Comparison of ENCODE assay signal across 11 cellular contexts in the genomic region with DNA sequence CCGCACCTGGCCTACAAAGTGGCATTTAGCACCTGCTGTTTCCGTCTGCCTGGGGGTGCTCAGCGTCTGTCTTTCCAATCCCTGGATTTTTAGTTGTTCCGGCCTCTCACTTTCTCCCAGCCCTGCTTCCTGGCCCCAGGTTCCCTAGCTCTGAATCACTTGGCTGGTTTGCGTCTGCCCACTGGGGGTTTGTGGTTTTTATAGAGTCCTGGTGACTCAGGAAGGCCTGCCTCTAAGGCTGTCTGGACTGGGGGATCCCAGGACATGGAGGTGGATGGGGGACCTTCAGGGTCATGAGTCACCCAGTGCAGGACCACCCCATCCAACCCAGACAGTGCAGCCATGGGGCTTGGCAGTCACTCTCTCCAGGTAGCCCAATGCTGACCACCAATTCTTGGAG. TPM values are rescaled to one million over a fixed set of nuclear protein-coding genes. Genes with fewer than 3 reads are reported as not detected.
DNase-seq lines count a peak whose midpoint lies in the region; TF ChIP-seq lines count a peak whose summit lies in the region.
"Had no signal": no experiment of that assay in that cellular context is flagged by ENCODE, and none has a peak within 500 bp of the region (broad histone marks: within the 10 kb centered on the region; RNA-seq: fewer than 3 reads in every experiment).

No MANE protein-coding gene starts in this region.

- peaks cover 15% of the 10 kb centered on the region for H3K4me1 Mint-ChIP-seq in mesothelial cell of epicardium

- no peak overlapping the region for H3K4me3 ChIP-seq in cardiac fibroblast (replicated peaks in 1 of 2; ENCODE audit: low read depth in 2 of 2, low read length in 2 of 2)
- H3K4me3 ChIP-seq: K562, upper lobe of left lung had no signal

- peaks cover 17% of the 10 kb centered on the region for H3K36me3 Mint-ChIP-seq in mesothelial cell of epicardium

- no peak for TF ChIP-seq CTCF in cardiac fibroblast (IDR thresholded peaks at IDR 0.05; ENCODE audit: low read depth, low read length)
- no peak for TF ChIP-seq CTCF in mesothelial cell of epicardium (IDR thresholded peaks at IDR 0.05; ENCODE audit: unreplicated experiment)
- no peak for TF ChIP-seq CTCF in GM13976 (IDR thresholded peaks at IDR 0.05; ENCODE audit: borderline replicate concordance, control extremely low read depth, extremely low read depth, insufficient read depth, missing control alignments)

- DNase-seq in COLO668 (lab: John Stamatoyannopoulos, UW; ENCODE audit: unreplicated experiment), result peak; percentile 72
- peak; percentile 94 for DNase-seq in NCI-H226
- peak; percentile 79 to 93 for DNase-seq in cardiac fibroblast (ENCODE audit: low read depth in 2 of 2)
- DNase-seq in mesothelial cell of epicardium (ENCODE audit: low spot score in 2 of 2, unreplicated experiment in 2 of 2), result no peak
- DNase-seq in DMS79 (lab: John Stamatoyannopoulos, UW), result no peak
- DNase-seq in T-helper 9 cell, result no peak
- no peak for DNase-seq in GM13976 (ENCODE audit: low spot score)
- DNase-seq in NCI-H82 treated with DMSO at 0.1 percent for 48 hours (lab: John Stamatoyannopoulos, UW; ENCODE audit: unreplicated experiment), result no peak
- DNase-seq: activated gamma-delta T cell, upper lobe of left lung had no signal

- H3K4me3 Mint-ChIP-seq in mesothelial cell of epicardium, result no peak overlapping the region

- no peaks in the 10 kb centered on the region for H3K9me3 Mint-ChIP-seq in mesothelial cell of epicardium

- no peaks in the 10 kb centered on the region for H3K27me3 Mint-ChIP-seq in mesothelial cell of epicardium (ENCODE audit: low read depth)

- peak overlapping the region; percentile 65 for H3K27ac Mint-ChIP-seq in mesothelial cell of epicardium

- in situ Hi-C loops in GM13976 (cut with MboI; ENCODE audit: low sequenced_read_pairs, unreplicated experiment), result no loop called here

RNA-seq across cellular contexts. Expression of gene MRPL37, which starts 53.5 kb away (rescaled TPM):
- total RNA-seq in mesothelial cell of epicardium, result 54.9 to 57.6 TPM (median 56.9 TPM) in 3 replicates

RNA-seq across cellular contexts. Expression of gene CYB5RL, which starts 53.6 kb away (rescaled TPM):
- total RNA-seq in mesothelial cell of epicardium, result 8.5 to 10.4 TPM (median 10.3 TPM) in 3 replicates

Comparison
In these comparisons a context has a peak if more than half of its experiments do, and no peak if none do; other contexts are left out.
1. DNase-seq: peak in COLO668 (single experiment), NCI-H226 (single experiment) and cardiac fibroblast (2 of 2); none in mesothelial cell of epicardium (0 of 2), DMS79 (single experiment), T-helper 9 cell (single experiment), GM13976 (single experiment) and NCI-H82 treated with DMSO at 0.1 percent for 48 hours (single experiment).